9 cellular contexts compared by ENCODE assay signal in the genomic region with DNA sequence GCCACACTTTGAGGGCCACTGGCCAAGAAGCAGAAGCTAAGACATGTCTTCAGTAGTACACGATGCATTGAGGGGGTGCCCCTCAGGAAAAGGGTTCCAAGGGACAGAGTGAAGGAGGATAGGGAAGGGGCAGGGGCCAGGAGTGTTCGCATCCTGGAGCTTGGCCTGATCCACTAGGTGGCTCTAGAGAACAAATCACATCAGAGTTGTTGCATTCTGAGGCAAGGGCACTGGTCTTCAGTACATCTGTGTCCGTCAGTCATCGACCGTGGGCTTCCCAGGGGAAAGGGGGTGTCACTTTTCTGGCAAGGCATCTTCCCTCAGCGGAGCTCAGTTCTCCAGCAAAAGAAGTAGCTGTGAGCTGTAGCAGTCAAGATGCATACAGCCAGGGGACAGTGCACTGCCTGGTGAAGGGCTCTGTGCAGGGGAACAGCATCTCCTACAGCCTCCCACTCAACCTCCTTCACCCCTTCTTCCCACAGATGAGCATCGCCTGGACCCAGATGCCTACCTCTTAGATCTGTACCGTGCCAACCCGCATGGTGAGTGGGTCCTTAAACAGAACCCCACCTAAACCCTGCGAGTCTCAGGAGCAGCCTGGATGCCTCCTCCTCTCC. TPM values are rescaled to one million over a fixed set of nuclear protein-coding genes. Genes with fewer than 3 reads are reported as not detected.
DNase-seq lines count a peak whose midpoint lies in the region; ATAC-seq, FAIRE-seq and TF ChIP-seq lines count a peak whose summit lies in the region.
"Had no signal": no experiment of that assay in that cellular context is flagged by ENCODE, and none has a peak within 500 bp of the region (broad histone marks: within the 10 kb centered on the region; RNA-seq: fewer than 3 reads in every experiment).

No MANE protein-coding gene starts in this region.

- H3K27me3 ChIP-seq in GM06990 (replicated peaks; ENCODE audit: control insufficient read depth, insufficient read depth, low read length) (no peaks in the 10 kb centered on the region; the same call in none of the 2 replicates), WERI-Rb-1 (ENCODE audit: insufficient read depth, low read depth, severe bottlenecking) (peaks cover 29% of the 10 kb centered on the region), keratinocyte (ENCODE audit: control insufficient read depth, extremely low read depth, insufficient read depth, low read length) (peaks cover 26% of the 10 kb centered on the region)

- no peak for ATAC-seq in GM19463 (IDR thresholded peaks at IDR 0.05; ENCODE audit: unreplicated experiment)

- no peaks in the 10 kb centered on the region for H4K20me1 ChIP-seq in keratinocyte (ENCODE audit: control insufficient read depth, extremely low read depth, insufficient read depth, low read length)

- no peak overlapping the region for H3K9ac ChIP-seq in keratinocyte (ENCODE audit: control insufficient read depth, extremely low read depth, insufficient read depth, low read length)

- H3K36me3 ChIP-seq in GM06990 (ENCODE audit: control insufficient read depth, insufficient read depth, low read length) (no peaks in the 10 kb centered on the region), WERI-Rb-1 (no peaks in the 10 kb centered on the region), keratinocyte (ENCODE audit: control insufficient read depth in 2 of 2, extremely low read depth in 1 of 2, insufficient read depth in 2 of 2, low read length in 2 of 2) (no peaks in the 10 kb centered on the region)

- dilution Hi-C loops in keratinocyte (cut with MboI; ENCODE audit: extremely low pct_ligation_motif_present, low sequenced_read_pairs): no loop called here

- FAIRE-seq in keratinocyte (lab: Jason Lieb, UNC): no peak

- H3K27ac ChIP-seq in WERI-Rb-1: no peak overlapping the region
- no peak overlapping the region for H3K27ac ChIP-seq in keratinocyte (ENCODE audit: control insufficient read depth, insufficient read depth, low read length)

- H3K4me3 ChIP-seq in GM06990 (replicated peaks; ENCODE audit: low read depth, low read length) (no peak overlapping the region), WERI-Rb-1 (ENCODE audit: low read depth, low read length) (no peak overlapping the region), keratinocyte (ENCODE audit: control insufficient read depth in 2 of 3, extremely low read depth in 1 of 3, insufficient read depth in 2 of 3, low read depth in 1 of 3, low read length in 3 of 3) (no peak overlapping the region)

- no peaks in the 10 kb centered on the region for H3K4me1 ChIP-seq in keratinocyte (ENCODE audit: control insufficient read depth, extremely low read depth, insufficient read depth, low read length)

- no peaks in the 10 kb centered on the region for H3K79me2 ChIP-seq in keratinocyte (ENCODE audit: control insufficient read depth, insufficient read depth, low read length)

- H3K4me2 ChIP-seq in keratinocyte (ENCODE audit: control insufficient read depth, extremely low read depth, insufficient read depth, low read depth, low read length): no peak overlapping the region

- no peak overlapping the region for H2AFZ ChIP-seq in keratinocyte (ENCODE audit: control insufficient read depth, low read length)

- TF ChIP-seq CTCF in GM06990 (IDR thresholded peaks at IDR 0.05; ENCODE audit: insufficient read depth, low read length, poor library complexity, severe bottlenecking): peak; percentile 64
- peak; percentile 91 for TF ChIP-seq CTCF in WERI-Rb-1 (IDR thresholded peaks at IDR 0.05; ENCODE audit: low read depth, low read length)
- peak; percentile 40 to 74 (median 67) for TF ChIP-seq CTCF in keratinocyte (optimal IDR thresholded peaks at IDR 0.05 in 1 of 3, IDR thresholded peaks at IDR 0.05 in 1 of 3, conservative IDR thresholded peaks at IDR 0.05 in 1 of 3; ENCODE audit: extremely low read depth in 1 of 3, insufficient read depth in 2 of 3, low read length in 3 of 3)

- H3K9me3 ChIP-seq in WERI-Rb-1 (ENCODE audit: severe bottlenecking) (no peaks in the 10 kb centered on the region), keratinocyte (ENCODE audit: control insufficient read depth, low read depth, low read length) (no peaks in the 10 kb centered on the region)

- DNase-seq in GM06990 (ENCODE audit: extremely low read depth, insufficient read length): no peak
- DNase-seq in M059J (ENCODE audit: low read depth): peak; percentile 43
- peak; percentile 49 for DNase-seq in WERI-Rb-1
- no peak for DNase-seq in keratinocyte (ENCODE audit: low read depth, low spot score)
- no peak for DNase-seq in activated effector memory CD4-positive, alpha-beta T cell treated with Interleukin-2 at 50 U/mL for 16 hours
- no peak for DNase-seq in NCI-H187 treated with DMSO at 0.1 percent for 48 hours (lab: John Stamatoyannopoulos, UW)

- H3K9me1 ChIP-seq in keratinocyte (ENCODE audit: control insufficient read depth, extremely low read depth, insufficient read depth, low read length): no peaks in the 10 kb centered on the region

RNA-seq across cellular contexts. Expression of a gene that starts 47.8 kb away (rescaled TPM):
- 0.64 TPM in 1 of 2 replicates, not detected in the other for total RNA-seq in M059J (2014; rRNA removed; shearing (Covaris generic))
- polyA plus RNA-seq in keratinocyte: 1.0 to 1.9 TPM (median 1.2 TPM) in 3 replicates
- polyA plus RNA-seq in keratinocyte (2011; ENCODE audit: low read depth): 2.3 TPM
- 0.53 and 0.82 TPM in 2 replicates for polyA plus RNA-seq in keratinocyte (2011; cell fraction: cytosol; rRNA removed)
- 7.2 and 10.2 TPM in 2 replicates for polyA plus RNA-seq in keratinocyte (2011; cell fraction: nucleus; rRNA removed)
- polyA plus RNA-seq in keratinocyte (2012; ENCODE audit: low replicate concordance): 1.1 and 5.5 TPM in 2 replicates
- 0.70 to 1.2 TPM in 2 of 3 replicates, not detected in the other for polyA minus RNA-seq in keratinocyte
- polyA minus RNA-seq in keratinocyte (2011; cell fraction: cytosol; rRNA and poly(A)+ RNA removed): 1.2 TPM
- 1.9 and 2.9 TPM in 2 replicates for polyA minus RNA-seq in keratinocyte (2011; cell fraction: nucleus; rRNA and poly(A)+ RNA removed)
- total RNA-seq: mononuclear cell; T-helper 1 cell treated with Interleukin-12 subunit alpha and Interleukin-12 subunit beta and Interleukin-4 antibody, amounts not matched to agents 30 ng/mL and 1 ng/mL, for 36 hours had no signal

Comparison
In these comparisons a context has a peak if more than half of its experiments do, and no peak if none do; other contexts are left out.
1. DNase-seq: peak in M059J (single experiment) and WERI-Rb-1 (single experiment); none in GM06990 (single experiment), keratinocyte (single experiment), activated effector memory CD4-positive, alpha-beta T cell treated with Interleukin-2 at 50 U/mL for 16 hours (single experiment) and NCI-H187 treated with DMSO at 0.1 percent for 48 hours (single experiment).
2. Peak in every context shown above with its lines, with median percentiles within 50 percentile points of each other: CTCF ChIP-seq.